ENCODE assay signal across 16 cellular contexts in the genomic region with DNA sequence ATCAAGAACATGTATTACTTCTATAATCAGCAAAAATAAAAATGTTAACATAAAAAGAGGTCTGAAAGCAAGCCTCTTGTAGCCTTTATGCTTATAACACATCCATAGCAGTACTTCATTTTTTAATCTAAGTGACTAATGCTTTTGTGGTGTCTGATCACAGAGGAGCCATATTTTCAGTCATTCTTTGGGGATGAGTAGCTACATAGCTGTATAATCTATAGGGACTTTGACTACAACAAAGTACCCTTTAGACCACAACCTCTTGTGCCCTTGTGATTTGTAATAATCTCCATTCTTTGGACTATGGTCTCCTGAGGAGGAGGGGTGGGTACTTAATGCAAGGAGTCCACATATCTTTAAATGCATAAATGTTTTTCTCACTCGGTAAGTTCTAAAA. TPM values are rescaled to one million over a fixed set of nuclear protein-coding genes. Genes with fewer than 3 reads are reported as not detected.
A peak's percentile ranks its signal among the peaks of the same experiment; 100 is the strongest.
DNase-seq lines count a peak whose midpoint lies in the region; TF ChIP-seq lines count a peak whose summit lies in the region.
"Had no signal": no experiment of that assay in that cellular context is flagged by ENCODE, and none has a peak within 500 bp of the region (broad histone marks: within the 10 kb centered on the region; RNA-seq: fewer than 3 reads in every experiment).

No MANE protein-coding gene starts in this region.

- no peak overlapping the region for H3K4me3 ChIP-seq in choroid plexus epithelial cell (ENCODE audit: low read depth, low read length)
- H3K4me3 ChIP-seq in osteoblast (ENCODE audit: insufficient read depth, low read length) = no peak overlapping the region
- H3K4me3 ChIP-seq: pancreas had no signal

- no peaks in the 10 kb centered on the region for H3K79me2 ChIP-seq in osteoblast (ENCODE audit: insufficient read depth, low read length)

- peak overlapping the region; percentile 51 for H3K27ac ChIP-seq in osteoblast (ENCODE audit: low read depth, low read length)
- H3K27ac ChIP-seq: pancreas had no signal

- no peaks in the 10 kb centered on the region for H3K9me3 ChIP-seq in osteoblast (ENCODE audit: low read depth, low read length)
- H3K9me3 ChIP-seq: pancreas had no signal

- peaks cover 4% of the 10 kb centered on the region for H3K27me3 ChIP-seq in osteoblast (ENCODE audit: insufficient read depth, low read length)

- peak; percentile 89 for DNase-seq in ELR (ENCODE audit: low read depth)
- peak; percentile 52 for DNase-seq in NCI-H226
- peak; percentile 69 for DNase-seq in choroid plexus epithelial cell (ENCODE audit: low read depth)
- peak; percentile 74 for DNase-seq in osteoblast (ENCODE audit: insufficient read length, low spot score, missing footprints)
- DNase-seq in activated CD8-positive, alpha-beta memory T cell treated with anti-CD3 and anti-CD28 coated beads for 24 hours = no peak
- no peak for DNase-seq in Ammon's horn (ENCODE audit: low spot score)
- DNase-seq in midbrain (lab: John Stamatoyannopoulos, UW) = no peak
- no peak for DNase-seq in stimulated activated CD4-positive, alpha-beta T cell treated with anti-CD3 and anti-CD28 coated beads, Interleukin-1b, Interleukin-23, amount 100 ng/mL, for 48 hours
- DNase-seq: activated CD4-positive, CD25-positive, alpha-beta regulatory T cell; CD4-positive, alpha-beta T cell; hypothalamus; NCI-H2029 treated with DMSO at 0.1 percent for 48 hours; NCI-H526 treated with DMSO at 0.1 percent for 48 hours; pancreas; stimulated activated CD4-positive, alpha-beta T cell treated with anti-CD3 and anti-CD28 coated beads, Interleukin-12 subunit alpha, Interleukin-12 subunit beta, amount 100 ng/mL, for 4 hours; T-cell had no signal

- peak overlapping the region; percentile 39 for H3K4me2 ChIP-seq in osteoblast (ENCODE audit: insufficient read depth, low read length)

- H4K20me1 ChIP-seq in osteoblast (ENCODE audit: insufficient read depth, low read length) = no peaks in the 10 kb centered on the region

- H3K4me1 ChIP-seq in osteoblast (ENCODE audit: insufficient read depth, low read length) = peaks cover 36% of the 10 kb centered on the region
- H3K4me1 ChIP-seq: pancreas had no signal

- no peak overlapping the region for H2AFZ ChIP-seq in osteoblast (ENCODE audit: low read length)

- no peaks in the 10 kb centered on the region for H3K36me3 ChIP-seq in osteoblast (ENCODE audit: insufficient read depth, low read length)
- H3K36me3 ChIP-seq: pancreas had no signal

- TF ChIP-seq CTCF in choroid plexus epithelial cell (conservative IDR thresholded peaks at IDR 0.05; ENCODE audit: low read depth, low read length) (no peak), osteoblast (IDR thresholded peaks at IDR 0.05; ENCODE audit: extremely low read depth, low read depth, low read length) (no peak)

RNA-seq across cellular contexts. Expression of a gene that starts 9.6 kb away (rescaled TPM):
- total RNA-seq in osteoblast = 0.59 and 0.72 TPM in 2 replicates
- total RNA-seq: CD4-positive, alpha-beta T cell had no signal

Comparison
In these comparisons a context has a peak if more than half of its experiments do, and no peak if none do; other contexts are left out.
1. DNase-seq: peak in ELR (single experiment), NCI-H226 (single experiment), choroid plexus epithelial cell (single experiment) and osteoblast (single experiment); none in activated CD8-positive, alpha-beta memory T cell treated with anti-CD3 and anti-CD28 coated beads for 24 hours (single experiment), Ammon's horn (single experiment), midbrain (single experiment) and stimulated activated CD4-positive, alpha-beta T cell treated with anti-CD3 and anti-CD28 coated beads, Interleukin-1b, Interleukin-23, amount 100 ng/mL, for 48 hours (single experiment).